In genomic region chr6:112021911-112022310, GRCh38 we compare ENCODE assay signal across 25 cellular contexts. TPM values are rescaled to one million over a fixed set of nuclear protein-coding genes. Genes with fewer than 3 reads are reported as not detected.
DNase-seq lines count a peak whose midpoint lies in the region; ATAC-seq and TF ChIP-seq lines count a peak whose summit lies in the region.
"Had no signal": no experiment of that assay in that cellular context is flagged by ENCODE, and none has a peak within 500 bp of the region (broad histone marks: within the 10 kb centered on the region; RNA-seq: fewer than 3 reads in every experiment).

No MANE protein-coding gene starts in this region.

- no peak overlapping the region for H3K4me3 Mint-ChIP-seq in activated T-cell treated with anti-CD3 and anti-CD28 coated beads, Interleukin-2, amount 50 U/mL, for 24 hours
- no peak overlapping the region for H3K4me3 Mint-ChIP-seq in T-cell
- no peak overlapping the region for H3K4me3 Mint-ChIP-seq in nephron progenitor cell
- H3K4me3 Mint-ChIP-seq in HFFc6, result no peak overlapping the region
- H3K4me3 Mint-ChIP-seq: CD4-positive, alpha-beta memory T cell had no signal

- DNase-seq in activated T-cell treated with anti-CD3 and anti-CD28 coated beads, Interleukin-2, amount 50 U/mL, for 24 hours, result no peak
- no peak for DNase-seq in activated T-cell treated with anti-CD3 and anti-CD28 coated beads, Interleukin-2, amount 50 U/mL, for 1 hour
- DNase-seq in T-cell (no peak), nephron progenitor cell (no peak), HFFc6 (no peak), KBM-7 (no peak), SW480 (ENCODE audit: low spot score) (no peak)
- DNase-seq: AML-193; CD4-positive, alpha-beta memory T cell; COR-L47; GF-D8; Kasumi-1; MV-4-11; NCI-H2029; NCI-H446; NCI-H524 treated with DMSO at 0.1 percent for 48 hours; NCI-H82; Right ventricle myocardium superior; RPMI8226 had no signal

- POLR2A ChIA-PET in T-cell (lab: Charles Lee), result no interaction called here

- H3K27ac Mint-ChIP-seq in activated T-cell treated with anti-CD3 and anti-CD28 coated beads, Interleukin-2, amount 50 U/mL, for 24 hours, result peak overlapping the region; percentile 1
- H3K27ac Mint-ChIP-seq in T-cell (peak overlapping the region; percentile 29 to 80), nephron progenitor cell (peak overlapping the region; percentile 34), HFFc6 (no peak overlapping the region)

- in situ Hi-C loops in KBM-7 (cut with MboI; ENCODE audit: low pct_unique_long_range_greater_than_20kb, low sequenced_read_pairs), result no loop called here

- H3K27me3 Mint-ChIP-seq in activated T-cell treated with anti-CD3 and anti-CD28 coated beads, Interleukin-2, amount 50 U/mL, for 24 hours, result no peaks in the 10 kb centered on the region
- H3K27me3 Mint-ChIP-seq in T-cell, result no peaks in the 10 kb centered on the region
- H3K27me3 Mint-ChIP-seq in nephron progenitor cell (ENCODE audit: low read depth, poor library complexity), result no peaks in the 10 kb centered on the region
- peaks cover 2% of the 10 kb centered on the region; the same call in 1 of the 2 replicates for H3K27me3 Mint-ChIP-seq in HFFc6 (ENCODE audit: insufficient read depth)
- H3K27me3 Mint-ChIP-seq: CD4-positive, alpha-beta memory T cell had no signal

- peaks cover 60% of the 10 kb centered on the region for H3K4me1 Mint-ChIP-seq in activated T-cell treated with anti-CD3 and anti-CD28 coated beads, Interleukin-2, amount 50 U/mL, for 24 hours (ENCODE audit: low read depth)
- H3K4me1 Mint-ChIP-seq in T-cell (peaks cover 31 to 54% (median 51%) of the 10 kb centered on the region in 3 donors), nephron progenitor cell (peaks cover 69% of the 10 kb centered on the region), HFFc6 (ENCODE audit: low read depth) (peaks cover 21% of the 10 kb centered on the region)

- peaks cover 14% of the 10 kb centered on the region for H3K9me3 Mint-ChIP-seq in activated T-cell treated with anti-CD3 and anti-CD28 coated beads, Interleukin-2, amount 50 U/mL, for 24 hours
- peaks cover 0 to 13% (median 7%) of the 10 kb centered on the region in 3 donors for H3K9me3 Mint-ChIP-seq in T-cell
- peaks cover 23% of the 10 kb centered on the region for H3K9me3 Mint-ChIP-seq in nephron progenitor cell
- H3K9me3 Mint-ChIP-seq in HFFc6, result peaks cover 13% of the 10 kb centered on the region

- peak in 1 of 4 experiments; percentile 46 for ATAC-seq in T-cell (replicated peaks in 1 of 4)
- ATAC-seq: A549, HepG2 had no signal

- CTCF ChIA-PET in T-cell (lab: Charles Lee), result interaction anchor here (1.6 to 2.1 kb wide), 2 partner anchors 20 to 21 kb away, joined by 3 to 6 read pairs; no protein-coding TSS in a partner anchor

- H3K36me3 Mint-ChIP-seq in activated T-cell treated with anti-CD3 and anti-CD28 coated beads, Interleukin-2, amount 50 U/mL, for 24 hours (ENCODE audit: low read depth), result peaks cover 30% of the 10 kb centered on the region
- H3K36me3 Mint-ChIP-seq in T-cell (peaks cover 11% of the 10 kb centered on the region), nephron progenitor cell (ENCODE audit: low read depth) (peaks cover 15% of the 10 kb centered on the region), HFFc6 (ENCODE audit: low read depth) (peaks cover 13% of the 10 kb centered on the region)

- TF ChIP-seq CTCF in nephron progenitor cell (IDR thresholded peaks at IDR 0.05) (no peak), HFFc6 (IDR thresholded peaks at IDR 0.05) (no peak)

RNA-seq across cellular contexts. Expression of gene CCN6, which starts 32.0 kb away (rescaled TPM):
- not detected for total RNA-seq in T-cell
- total RNA-seq in HFFc6 (2021; fragmentation: NEBNext Ultra II Directional; extraction: Animal tissue kit (Norgen Biotek cat#: 25700)), result not detected
- total RNA-seq: CD4-positive, alpha-beta memory T cell; H4; HepG2; HT1080; MCF 10A; Right ventricle myocardium superior; SJSA1 had no signal
